10 cellular contexts compared by ENCODE assay signal in genomic region chr2:230537531-230537976, GRCh38.
DNase-seq lines count a peak whose midpoint lies in the region; ATAC-seq and TF ChIP-seq lines count a peak whose summit lies in the region.
"Had no signal": no experiment of that assay in that cellular context is flagged by ENCODE, and none has a peak within 500 bp of the region (broad histone marks: within the 10 kb centered on the region; RNA-seq: fewer than 3 reads in every experiment).

No MANE protein-coding gene starts in this region.

- H3K9me3 Mint-ChIP-seq in CD4-positive, CD25-positive, alpha-beta regulatory T cell, result peaks cover 0 to 2% (median 0%) of the 10 kb centered on the region in 7 donors

- H3K27me3 Mint-ChIP-seq in CD4-positive, CD25-positive, alpha-beta regulatory T cell, result no peaks in the 10 kb centered on the region

- intact Hi-C loops in breast epithelium (cut with DNase I; ENCODE audit: low total_unique reads), result no loop called here
- intact Hi-C loops in mammary epithelial cell (cut with micrococcal nuclease), result no loop called here

- peak overlapping the region; percentile 43 to 72 (median 69) for H3K27ac Mint-ChIP-seq in CD4-positive, CD25-positive, alpha-beta regulatory T cell

- H3K36me3 Mint-ChIP-seq in CD4-positive, CD25-positive, alpha-beta regulatory T cell, result peaks cover 42% of the 10 kb centered on the region

- dilution Hi-C loops in mammary epithelial cell (cut with HindIII; ENCODE audit: low sequenced_read_pairs), result no loop called here

- peak in 1 of 3 donors; percentile 13 for DNase-seq in CD4-positive, CD25-positive, alpha-beta regulatory T cell
- DNase-seq in HUDEP-2 (lab: John Stamatoyannopoulos, UW; ENCODE audit: unreplicated experiment in 76 of 76) (no peak), breast epithelium (ENCODE audit: low spot score in 2 of 2) (no peak), mammary epithelial cell (no peak)
- DNase-seq: GM23248, MV-4-11 had no signal

- TF ChIP-seq CTCF in breast epithelium (IDR thresholded peaks at IDR 0.05) (no peak), mammary epithelial cell (conservative IDR thresholded peaks at IDR 0.05 in 1 of 2, IDR thresholded peaks at IDR 0.05 in 1 of 2; ENCODE audit: extremely low read depth in 1 of 2, insufficient read depth in 1 of 2, low read depth in 1 of 2, low read length in 2 of 2) (no peak)

- no peak for TF ChIP-seq POLR2A in breast epithelium (IDR thresholded peaks at IDR 0.05)

- no peak overlapping the region for H3K4me2 ChIP-seq in mammary epithelial cell (ENCODE audit: insufficient read depth, low read depth, low read length)

- H3K79me2 ChIP-seq in mammary epithelial cell (ENCODE audit: insufficient read depth, low read length), result no peaks in the 10 kb centered on the region

- no peak overlapping the region for H3K27ac ChIP-seq in CD4-positive, CD25-positive, alpha-beta regulatory T cell (ENCODE audit: insufficient read depth, low read length, poor library complexity, severe bottlenecking)
- H3K27ac ChIP-seq in breast epithelium (no peak overlapping the region), mammary epithelial cell (ENCODE audit: insufficient read depth, low read depth, low read length) (no peak overlapping the region)
- H3K27ac ChIP-seq: GM23248 had no signal

- H3K36me3 ChIP-seq in CD4-positive, CD25-positive, alpha-beta regulatory T cell (ENCODE audit: control insufficient read depth, insufficient read depth, low read length), result peaks cover 23% of the 10 kb centered on the region
- peaks cover 10% of the 10 kb centered on the region for H3K36me3 ChIP-seq in breast epithelium
- H3K36me3 ChIP-seq in mammary epithelial cell (ENCODE audit: insufficient read depth, low read length), result no peaks in the 10 kb centered on the region

- H3K4me3 ChIP-seq in CD4-positive, CD25-positive, alpha-beta regulatory T cell (ENCODE audit: low read depth, low read length), result no peak overlapping the region
- no peak overlapping the region for H3K4me3 ChIP-seq in breast epithelium
- H3K4me3 ChIP-seq in mammary epithelial cell (replicated peaks in 1 of 3; ENCODE audit: insufficient read depth in 1 of 3, low read depth in 2 of 3, low read length in 3 of 3), result no peak overlapping the region
- H3K4me3 ChIP-seq: GM23248 had no signal

- no peaks in the 10 kb centered on the region for H3K9me3 ChIP-seq in CD4-positive, CD25-positive, alpha-beta regulatory T cell (ENCODE audit: control insufficient read depth in 2 of 2, low read length in 2 of 2)
- H3K9me3 ChIP-seq in breast epithelium (peaks cover 10% of the 10 kb centered on the region in 2 donors), mammary epithelial cell (replicated peaks; ENCODE audit: insufficient read depth, low read length) (no peaks in the 10 kb centered on the region)

- no peaks in the 10 kb centered on the region for H3K27me3 ChIP-seq in CD4-positive, CD25-positive, alpha-beta regulatory T cell (ENCODE audit: control insufficient read depth, insufficient read depth, low read length)
- H3K27me3 ChIP-seq in breast epithelium, result no peaks in the 10 kb centered on the region
- no peaks in the 10 kb centered on the region for H3K27me3 ChIP-seq in mammary epithelial cell (ENCODE audit: insufficient read depth, low read length)

- H3K4me3 Mint-ChIP-seq in CD4-positive, CD25-positive, alpha-beta regulatory T cell, result no peak overlapping the region

- no TSS peak for BruUV-seq in mammary epithelial cell (replicated peaks; lab: Mats Ljungman, UMichigan)

- no peak overlapping the region for H2AFZ ChIP-seq in mammary epithelial cell (ENCODE audit: low read depth, low read length)
- H2AFZ ChIP-seq: GM23248 had no signal

- in situ Hi-C loops in mammary epithelial cell (cut with MboI; ENCODE audit: low sequenced_read_pairs in 2 of 2), result no loop called here

- H3K4me1 Mint-ChIP-seq in CD4-positive, CD25-positive, alpha-beta regulatory T cell, result peaks cover 10 to 37% (median 13%) of the 10 kb centered on the region in 4 donors

- ATAC-seq in CD4-positive, CD25-positive, alpha-beta regulatory T cell (ENCODE audit: low read depth in 2 of 2), result no peak
- peak; percentile 67 for ATAC-seq in GM18517 (IDR thresholded peaks at IDR 0.05; ENCODE audit: unreplicated experiment)
- ATAC-seq in HG02588 (IDR thresholded peaks at IDR 0.05; ENCODE audit: unreplicated experiment), result peak; percentile 69
- peak; percentile 51 for ATAC-seq in HG03558 (IDR thresholded peaks at IDR 0.05; ENCODE audit: extremely low read depth, unreplicated experiment)
- ATAC-seq in GM19455 (IDR thresholded peaks at IDR 0.05; ENCODE audit: unreplicated experiment), result no peak

- WGBS in mammary epithelial cell (ENCODE audit: low coverage, missing lambda C conversion rate), result 63% methylated on average over 4 of the region's 4 CpGs

- H3K4me1 ChIP-seq in CD4-positive, CD25-positive, alpha-beta regulatory T cell (ENCODE audit: control insufficient read depth, insufficient read depth, low read length, poor library complexity, severe bottlenecking), result no peaks in the 10 kb centered on the region
- H3K4me1 ChIP-seq in breast epithelium (no peaks in the 10 kb centered on the region), mammary epithelial cell (ENCODE audit: insufficient read depth, low read length) (peaks cover 8% of the 10 kb centered on the region)

- H3K9ac ChIP-seq in mammary epithelial cell (ENCODE audit: insufficient read depth, low read length), result no peak overlapping the region
- H3K9ac ChIP-seq: GM23248 had no signal

- CTCF ChIA-PET in mammary epithelial cell (lab: Charles Lee; ENCODE audit: low non-redundant PET), result no interaction called here

- no peaks in the 10 kb centered on the region for H4K20me1 ChIP-seq in mammary epithelial cell (ENCODE audit: insufficient read depth, low read length)

Comparison
In these comparisons a context has a peak if more than half of its experiments do, and no peak if none do; other contexts are left out.
1. ATAC-seq: peak in GM18517 (single experiment), HG02588 (single experiment) and HG03558 (single experiment); none in CD4-positive, CD25-positive, alpha-beta regulatory T cell (0 of 2) and GM19455 (single experiment).